Comparison of ENCODE assay signal across 8 cellular contexts in genomic region chr11:64241430-64242153, GRCh38. TPM values are rescaled to one million over a fixed set of nuclear protein-coding genes. Genes with fewer than 3 reads are reported as not detected.
DNase-seq lines count a peak whose midpoint lies in the region; ATAC-seq and TF ChIP-seq lines count a peak whose summit lies in the region.

No MANE protein-coding gene starts in this region.

- DNase-seq in CD14-positive monocyte (ENCODE audit: low spot score) = peak; percentile 100
- peak; percentile 98 for DNase-seq in NCI-H82 (lab: John Stamatoyannopoulos, UW)
- peak; percentile 100 for DNase-seq in activated CD4-positive, alpha-beta memory T cell treated with anti-CD3 and anti-CD28 coated beads for 36 hours
- peak; percentile 100 for DNase-seq in ecto neural progenitor cell (ENCODE audit: low spot score)
- peak; percentile 99 to 100 for DNase-seq in memory B cell (ENCODE audit: low spot score in 2 of 2)
- peak; percentile 99 to 100 (median 100) for DNase-seq in stimulated activated CD4-positive, alpha-beta T cell treated with anti-CD3 and anti-CD28 coated beads, TNF-alpha, amount 100 ng/mL, for 48 hours (ENCODE audit: low read depth in 3 of 3)

- H3K27me3 Mint-ChIP-seq in CD14-positive monocyte (ENCODE audit: low read depth in 3 of 3) (peaks cover 0 to 5% (median 0%) of the 10 kb centered on the region in 3 donors), memory B cell (no peaks in the 10 kb centered on the region)
- H3K27me3 Mint-ChIP-seq in activated CD4-positive, alpha-beta memory T cell treated with anti-CD3 and anti-CD28 coated beads for 36 hours = no peaks in the 10 kb centered on the region

- peaks cover 61% of the 10 kb centered on the region for H3K4me1 Mint-ChIP-seq in CD14-positive monocyte
- peaks cover 32% of the 10 kb centered on the region for H3K4me1 Mint-ChIP-seq in activated CD4-positive, alpha-beta memory T cell treated with anti-CD3 and anti-CD28 coated beads for 36 hours (ENCODE audit: low read depth)
- H3K4me1 Mint-ChIP-seq in memory B cell = peaks cover 41% of the 10 kb centered on the region

- ATAC-seq in GM19397 (IDR thresholded peaks at IDR 0.05; ENCODE audit: unreplicated experiment) = peak; percentile 4
- ATAC-seq in HG03571 (IDR thresholded peaks at IDR 0.05; ENCODE audit: unreplicated experiment) = peak; percentile 44
- ATAC-seq in memory B cell (ENCODE audit: low read depth) = no peak

- H3K4me3 Mint-ChIP-seq in CD14-positive monocyte (peak overlapping the region; percentile 87 to 92), memory B cell (peak overlapping the region; percentile 87)
- peak overlapping the region; percentile 89 for H3K4me3 Mint-ChIP-seq in activated CD4-positive, alpha-beta memory T cell treated with anti-CD3 and anti-CD28 coated beads for 36 hours

- peak overlapping the region; percentile 100 for H3K27ac Mint-ChIP-seq in CD14-positive monocyte
- peak overlapping the region; percentile 98 for H3K27ac Mint-ChIP-seq in activated CD4-positive, alpha-beta memory T cell treated with anti-CD3 and anti-CD28 coated beads for 36 hours
- H3K27ac Mint-ChIP-seq in memory B cell = peak overlapping the region; percentile 100

- no peaks in the 10 kb centered on the region for H3K9me3 Mint-ChIP-seq in CD14-positive monocyte
- H3K9me3 Mint-ChIP-seq in activated CD4-positive, alpha-beta memory T cell treated with anti-CD3 and anti-CD28 coated beads for 36 hours = no peaks in the 10 kb centered on the region
- H3K9me3 Mint-ChIP-seq in memory B cell = no peaks in the 10 kb centered on the region

- TF ChIP-seq CTCF in CD14-positive monocyte (IDR thresholded peaks at IDR 0.05) = no peak

- POLR2A ChIA-PET in activated CD4-positive, alpha-beta memory T cell treated with anti-CD3 and anti-CD28 coated beads for 36 hours (lab: Charles Lee) = interaction anchor here (0.5 to 4.3 kb wide), 16 partner anchors 9 to 100 kb away, joined by 3 to 14 read pairs (median 4); partner anchors contain the start of genes BAD, NUDT22, PRDX5 and STIP1

- intact Hi-C loops in CD14-positive monocyte (cut with micrococcal nuclease) = loop anchor here (2.0 to 5.0 kb wide), 4 partner anchors 15 to 63 kb away; partner anchors contain the start of genes FERMT3 (in 2 of the 2), CATSPERZ (in 1 of the 2), ESRRA (in 1 of the 2) and NUDT22 (in 1 of the 2)
- intact Hi-C loops in activated CD4-positive, alpha-beta memory T cell treated with anti-CD3 and anti-CD28 coated beads for 36 hours (cut with micrococcal nuclease) = loop anchor here (1.0 to 10.0 kb wide), 7 partner anchors 11 to 873 kb away; partner anchors contain the start of genes BAD, DNAJC4, ESRRA and GPR137

- peaks cover 22 to 24% of the 10 kb centered on the region in 2 donors for H3K36me3 Mint-ChIP-seq in CD14-positive monocyte
- H3K36me3 Mint-ChIP-seq in activated CD4-positive, alpha-beta memory T cell treated with anti-CD3 and anti-CD28 coated beads for 36 hours = peaks cover 18% of the 10 kb centered on the region
- H3K36me3 Mint-ChIP-seq in memory B cell = peaks cover 8% of the 10 kb centered on the region

- CTCF ChIA-PET in activated CD4-positive, alpha-beta memory T cell treated with anti-CD3 and anti-CD28 coated beads for 36 hours (lab: Charles Lee) = interaction anchor here (0.6 to 3.7 kb wide), 9 partner anchors 10 to 403 kb away, joined by 3 to 19 read pairs (median 5); partner anchors contain the start of genes CATSPERZ, ESRRA, GPR137 and NUDT22

RNA-seq across cellular contexts. Expression of gene FKBP2, which starts 0.7 kb away (rescaled TPM):
- polyA plus RNA-seq in CD14-positive monocyte = 10 to 100 TPM; 71.1 to 80.7 TPM
- 10 to 100 TPM; 28.7 to 34.9 TPM for total RNA-seq in activated CD4-positive, alpha-beta memory T cell treated with anti-CD3 and anti-CD28 coated beads for 36 hours

RNA-seq across cellular contexts. Expression of gene PPP1R14B, which starts 5.2 kb away (rescaled TPM):
- 10 to 100 TPM; 11.7 to 34.2 TPM for polyA plus RNA-seq in CD14-positive monocyte
- total RNA-seq in activated CD4-positive, alpha-beta memory T cell treated with anti-CD3 and anti-CD28 coated beads for 36 hours = 100 to 1,000 TPM; 238 to 242 TPM

RNA-seq across cellular contexts. Expression of gene VEGFB, which starts 7.2 kb away (rescaled TPM):
- polyA plus RNA-seq in CD14-positive monocyte = under 1 TPM in 1 of 2 donors, not detected in 1; 0.40 TPM
- total RNA-seq in activated CD4-positive, alpha-beta memory T cell treated with anti-CD3 and anti-CD28 coated beads for 36 hours = 10 to 100 TPM; 78.9 to 82.1 TPM

RNA-seq across cellular contexts. Expression of gene PLCB3, which starts 9.7 kb away (rescaled TPM):
- 1 to 10 TPM; 1.1 to 1.4 TPM for polyA plus RNA-seq in CD14-positive monocyte
- 10 to 100 TPM; 10.4 to 12.3 TPM for total RNA-seq in activated CD4-positive, alpha-beta memory T cell treated with anti-CD3 and anti-CD28 coated beads for 36 hours

RNA-seq across cellular contexts. Expression of gene DNAJC4, which starts 11.2 kb away (rescaled TPM):
- polyA plus RNA-seq in CD14-positive monocyte = 10 to 100 TPM; 25.5 to 32.5 TPM
- total RNA-seq in activated CD4-positive, alpha-beta memory T cell treated with anti-CD3 and anti-CD28 coated beads for 36 hours = 10 to 100 TPM; 22.5 to 26.2 TPM
